ENCODE assay signal across 8 cellular contexts in the genomic region with DNA sequence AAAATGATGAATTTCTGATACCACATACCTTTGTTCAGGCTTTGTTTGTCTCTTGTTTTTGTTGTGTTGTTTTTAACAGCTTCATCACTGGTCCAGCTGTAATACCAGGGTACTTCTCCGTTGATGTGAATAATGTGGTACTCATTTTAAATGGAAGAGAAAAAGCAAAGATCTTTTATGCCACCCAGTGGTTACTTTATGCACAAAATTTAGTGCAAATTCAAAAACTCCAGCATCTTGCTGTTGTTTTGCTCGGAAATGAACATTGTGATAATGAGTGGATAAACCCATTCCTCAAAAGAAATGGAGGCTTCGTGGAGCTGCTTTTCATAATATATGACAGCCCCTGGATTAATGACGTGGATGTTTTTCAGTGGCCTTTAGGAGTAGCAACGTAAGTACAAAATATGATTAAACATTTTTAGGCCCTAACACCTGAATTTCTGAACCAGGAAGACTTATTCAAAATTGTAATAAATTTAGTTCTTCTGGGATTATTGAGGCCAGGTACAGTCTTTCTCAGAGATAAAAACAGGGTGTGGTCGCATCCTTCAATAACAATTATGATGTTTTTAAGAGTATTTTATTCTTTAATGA. TPM values are rescaled to one million over a fixed set of nuclear protein-coding genes. Genes with fewer than 3 reads are reported as not detected.
DNase-seq lines count a peak whose midpoint lies in the region; ATAC-seq, FAIRE-seq and TF ChIP-seq lines count a peak whose summit lies in the region.

No MANE protein-coding gene starts in this region.

- DNase-seq in ACHN (peak; percentile 65), GM12892 (ENCODE audit: insufficient read length) (no peak), NCI-H1694 (lab: John Stamatoyannopoulos, UW) (peak; percentile 46), astrocyte of the cerebellum (ENCODE audit: low read depth) (peak; percentile 26), left lobe of liver (ENCODE audit: low spot score) (no peak), SHP77 treated with DMSO at 0.1 percent for 48 hours (lab: John Stamatoyannopoulos, UW) (no peak)
- DNase-seq in activated effector memory CD4-positive, alpha-beta T cell treated with anti-CD3 and anti-CD28 coated beads, Interleukin-2, amount 50 U/mL, for 16 hours: no peak

- no peak overlapping the region for H3K4me3 ChIP-seq in astrocyte of the cerebellum (ENCODE audit: low read depth, low read length)

- no peak for TF ChIP-seq POLR2A in GM12892 (IDR thresholded peaks at IDR 0.05; ENCODE audit: low read depth, low read length)

- ATAC-seq in left lobe of liver (peak; percentile 59), HG02678 (IDR thresholded peaks at IDR 0.05; ENCODE audit: unreplicated experiment) (no peak)

- in situ Hi-C loops in ACHN (cut with HindIII; ENCODE audit: low pct_ligation_motif_present, low pct_unique_long_range_greater_than_20kb, low sequenced_read_pairs): loop anchor here (25.0 kb wide), 1 partner anchor 460 kb away; no protein-coding TSS in a partner anchor
- in situ Hi-C loops in astrocyte of the cerebellum (cut with HindIII; ENCODE audit: low sequenced_read_pairs): no loop called here

- FAIRE-seq in GM12892 (lab: Jason Lieb, UNC): peak; percentile 72

- peak; percentile 50 for TF ChIP-seq CTCF in astrocyte of the cerebellum (IDR thresholded peaks at IDR 0.05; ENCODE audit: low read depth, low read length, missing control alignments)

RNA-seq across cellular contexts. Expression of a gene that starts 22.4 kb away (rescaled TPM):
- 21.3 TPM for polyA plus RNA-seq in GM12892 (2012; ENCODE audit: missing spikeins)
- total RNA-seq in left lobe of liver: 9.8 TPM

RNA-seq across cellular contexts. Expression of a gene that starts 42.4 kb away (rescaled TPM):
- polyA plus RNA-seq in GM12892 (2012; ENCODE audit: missing spikeins): 0.34 TPM
- total RNA-seq in left lobe of liver: 1.1 TPM

Comparison
In these comparisons a context has a peak if more than half of its experiments do, and no peak if none do; other contexts are left out.
1. DNase-seq: peak in ACHN (single experiment), NCI-H1694 (single experiment) and astrocyte of the cerebellum (single experiment); none in GM12892 (single experiment), left lobe of liver (single experiment), activated effector memory CD4-positive, alpha-beta T cell treated with anti-CD3 and anti-CD28 coated beads, Interleukin-2, amount 50 U/mL, for 16 hours (single experiment) and SHP77 treated with DMSO at 0.1 percent for 48 hours (single experiment).